Comparison of ENCODE assay signal across 8 cellular contexts in genomic region chr4:73341454-73341853, GRCh38.
DNase-seq lines count a peak whose midpoint lies in the region; ATAC-seq and TF ChIP-seq lines count a peak whose summit lies in the region.

No MANE protein-coding gene starts in this region.

- no peak overlapping the region for H3K4me3 Mint-ChIP-seq in CD4-positive, alpha-beta T cell

- POLR2A ChIA-PET in Panc1 (lab: Charles Lee), result no interaction called here
- POLR2A ChIA-PET in CD4-positive, alpha-beta T cell (lab: Charles Lee), result no interaction called here

- ATAC-seq in GM18867 (IDR thresholded peaks at IDR 0.05; ENCODE audit: unreplicated experiment) (peak; percentile 73), Panc1 (peak; percentile 79; the same call in 1 of the 2 replicates), GM21515 (IDR thresholded peaks at IDR 0.05; ENCODE audit: unreplicated experiment) (no peak)
- ATAC-seq in CD4-positive, alpha-beta T cell (ENCODE audit: poor library complexity), result no peak

- peak; percentile 75 for TF ChIP-seq CTCF in C4-2B (conservative IDR thresholded peaks at IDR 0.05)
- peak; percentile 73 for TF ChIP-seq CTCF in LNCAP (IDR thresholded peaks at IDR 0.05)
- TF ChIP-seq CTCF in Panc1 (IDR thresholded peaks at IDR 0.05), result peak; percentile 64
- TF ChIP-seq CTCF in CD4-positive, alpha-beta T cell (IDR thresholded peaks at IDR 0.05), result no peak

- H3K4me3 ChIP-seq in Panc1 (ENCODE audit: low read depth in 2 of 2, low read length in 2 of 2), result no peak overlapping the region

- in situ Hi-C loops in Panc1 (cut with HindIII; ENCODE audit: low pct_unique_long_range_greater_than_20kb, low sequenced_read_pairs), result no loop called here

- BruUV-seq in Panc1 (replicated peaks; lab: Mats Ljungman, UMichigan), result no TSS peak

- no peaks in the 10 kb centered on the region for H3K4me1 ChIP-seq in Panc1 (ENCODE audit: control insufficient read depth, insufficient read depth, low read length)

- no peaks in the 10 kb centered on the region for H3K9me3 Mint-ChIP-seq in CD4-positive, alpha-beta T cell

- peaks cover 7% of the 10 kb centered on the region for H3K27me3 Mint-ChIP-seq in CD4-positive, alpha-beta T cell

- no peaks in the 10 kb centered on the region for H3K27me3 ChIP-seq in Panc1 (ENCODE audit: control insufficient read depth, insufficient read depth, low read length)
- no peaks in the 10 kb centered on the region for H3K27me3 ChIP-seq in CD4-positive, alpha-beta T cell (ENCODE audit: control insufficient read depth, insufficient read depth, low read length)

- intact Hi-C loops in Panc1 (cut with micrococcal nuclease; ENCODE audit: unreplicated experiment), result loop anchor here (1.0 to 10.0 kb wide), 3 partner anchors 105 to 793 kb away; no protein-coding TSS in a partner anchor
- intact Hi-C loops in CD4-positive, alpha-beta T cell (cut with DNase I, micrococcal nuclease), result no loop called here

- H3K27ac ChIP-seq in C4-2B (no peak overlapping the region), Panc1 (ENCODE audit: low read length) (no peak overlapping the region), epithelial cell of prostate (no peak overlapping the region)
- no peak overlapping the region for H3K27ac ChIP-seq in CD4-positive, alpha-beta T cell (ENCODE audit: low read depth, low read length)

- peak; percentile 35 for DNase-seq in Panc1 (ENCODE audit: low read depth, low spot score)
- DNase-seq in epithelial cell of prostate (ENCODE audit: low read depth, low spot score), result peak; percentile 6
- peak; percentile 22 for DNase-seq in non-pigmented ciliary epithelial cell (ENCODE audit: low read depth)
- no peak for DNase-seq in CD4-positive, alpha-beta T cell

- no peaks in the 10 kb centered on the region for H3K4me1 Mint-ChIP-seq in CD4-positive, alpha-beta T cell (ENCODE audit: low read depth)

- no peaks in the 10 kb centered on the region for H3K36me3 Mint-ChIP-seq in CD4-positive, alpha-beta T cell (ENCODE audit: low read depth)

- no peak overlapping the region for H3K27ac Mint-ChIP-seq in CD4-positive, alpha-beta T cell

- no peaks in the 10 kb centered on the region for H3K36me3 ChIP-seq in Panc1 (ENCODE audit: control insufficient read depth, insufficient read depth, low read length)

- H3K9me3 ChIP-seq in Panc1 (ENCODE audit: control insufficient read depth, insufficient read depth, low read depth, low read length), result no peaks in the 10 kb centered on the region
- no peaks in the 10 kb centered on the region for H3K9me3 ChIP-seq in CD4-positive, alpha-beta T cell (ENCODE audit: control insufficient read depth, low read length)

- CTCF ChIA-PET in Panc1 (lab: Charles Lee), result interaction anchor here (1.0 to 1.5 kb wide), 3 partner anchors 105 to 793 kb away, joined by 3 to 9 read pairs (median 4); no protein-coding TSS in a partner anchor
- CTCF ChIA-PET in CD4-positive, alpha-beta T cell (lab: Charles Lee), result interaction anchor here (0.6 kb wide), 1 partner anchor 30 kb away, joined by 4 read pairs; no protein-coding TSS in a partner anchor

Comparison
In these comparisons a context has a peak if more than half of its experiments do, and no peak if none do; other contexts are left out.
1. ATAC-seq: peak in GM18867 (single experiment) and Panc1 (single experiment); none in GM21515 (single experiment) and CD4-positive, alpha-beta T cell (single experiment).
2. DNase-seq: peak in Panc1 (single experiment), epithelial cell of prostate (single experiment) and non-pigmented ciliary epithelial cell (single experiment); none in CD4-positive, alpha-beta T cell (0 of 10).